1 cellular context compared by ENCODE assay signal in genomic region chr17:50459081-50459676, GRCh38.
TF ChIP-seq lines count a peak whose summit lies in the region.

No MANE protein-coding gene starts in this region.

TF ChIP-seq in HepG2, 621 proteins besides CTCF, POLR2A, EP300 and RAD21 (continued from another document and continues in another):
- TF ChIP-seq GFI1 (CRISPR knock-in tag; IDR thresholded peaks at IDR 0.05; ENCODE audit: borderline replicate concordance) (no peak), USF2 (IDR thresholded peaks at IDR 0.05; ENCODE audit: low read depth, low read length) (no peak), USF2 (CRISPR knock-in tag; IDR thresholded peaks at IDR 0.05; ENCODE audit: borderline replicate concordance) (no peak), GPBP1L1 (CRISPR knock-in tag; IDR thresholded peaks at IDR 0.05) (no peak), FOXA1 (IDR thresholded peaks at IDR 0.05) (no peak), FOXA1 (CRISPR knock-in tag; IDR thresholded peaks at IDR 0.05) (peak; percentile 72), ZNF788 (CRISPR knock-in tag; IDR thresholded peaks at IDR 0.05; ENCODE audit: borderline replicate concordance) (peak; percentile 76; the same call in 1 of the 2 replicates), ZNF275 (CRISPR knock-in tag; IDR thresholded peaks at IDR 0.05; ENCODE audit: borderline replicate concordance) (peak; percentile 61; the same call in 1 of the 2 replicates), NFKB2 (CRISPR knock-in tag; IDR thresholded peaks at IDR 0.05; ENCODE audit: borderline replicate concordance) (no peak; the same call in 1 of the 2 replicates), SMYD3 (CRISPR knock-in tag; IDR thresholded peaks at IDR 0.05) (0 out of 2 replicates have a peak, but pooled peaks have one; percentile 54), ATF1 (CRISPR knock-in tag; IDR thresholded peaks at IDR 0.05) (no peak), ZNF678 (CRISPR knock-in tag; IDR thresholded peaks at IDR 0.05) (no peak), ZKSCAN5 (CRISPR knock-in tag; IDR thresholded peaks at IDR 0.05) (no peak), TSC22D2 (CRISPR knock-in tag; IDR thresholded peaks at IDR 0.05; ENCODE audit: borderline replicate concordance) (no peak), ZNF205 (CRISPR knock-in tag; IDR thresholded peaks at IDR 0.05) (peak; percentile 43; the same call in 1 of the 2 replicates), ZNF207 (IDR thresholded peaks at IDR 0.05; ENCODE audit: borderline replicate concordance) (no peak), PHF8 (CRISPR knock-in tag; IDR thresholded peaks at IDR 0.05) (no peak), JUND (CRISPR knock-in tag; IDR thresholded peaks at IDR 0.05) (peak; percentile 89), FOXP4 (CRISPR knock-in tag; IDR thresholded peaks at IDR 0.05) (peak; percentile 90), RFXANK (CRISPR knock-in tag; IDR thresholded peaks at IDR 0.05) (no peak), ZNF3 (CRISPR knock-in tag; IDR thresholded peaks at IDR 0.05) (peak; percentile 62; the same call in 1 of the 2 replicates), ZNF816 (CRISPR knock-in tag; IDR thresholded peaks at IDR 0.05; ENCODE audit: borderline replicate concordance) (no peak; the same call in 1 of the 2 replicates), ZNF878 (CRISPR knock-in tag; IDR thresholded peaks at IDR 0.05) (0 out of 2 replicates have a peak, but pooled peaks have one; percentile 56), ZNF687 (CRISPR knock-in tag; IDR thresholded peaks at IDR 0.05) (peak; percentile 73), PCBP2 (optimal IDR thresholded peaks at IDR 0.05; ENCODE audit: low read depth, low read length, poor library complexity, severe bottlenecking) (no peak), ZNF710 (CRISPR knock-in tag; IDR thresholded peaks at IDR 0.05; ENCODE audit: borderline replicate concordance) (no peak), PRMT3 (CRISPR knock-in tag; IDR thresholded peaks at IDR 0.05; ENCODE audit: borderline replicate concordance, low read depth) (no peak), HNF1B (CRISPR knock-in tag; IDR thresholded peaks at IDR 0.05) (peak; percentile 46; the same call in 1 of the 2 replicates), ZNF567 (CRISPR knock-in tag; IDR thresholded peaks at IDR 0.05; ENCODE audit: borderline replicate concordance) (no peak), ZNF431 (CRISPR knock-in tag; IDR thresholded peaks at IDR 0.05; ENCODE audit: borderline replicate concordance, low read depth) (peak; percentile 76), MBNL3 (CRISPR knock-in tag; conservative IDR thresholded peaks at IDR 0.05) (no peak), ZNF512B (CRISPR knock-in tag; IDR thresholded peaks at IDR 0.05; ENCODE audit: borderline replicate concordance) (no peak), FOXO4 (CRISPR knock-in tag; conservative IDR thresholded peaks at IDR 0.05) (no peak), HOXD1 (CRISPR knock-in tag; IDR thresholded peaks at IDR 0.05) (0 out of 2 replicates have a peak, but pooled peaks have one; percentile 51), ZNF280D (CRISPR knock-in tag; IDR thresholded peaks at IDR 0.05) (no peak)
